ENCODE assay signal across 8 cellular contexts in genomic region chr11:1693327-1694063, GRCh38. TPM values are rescaled to one million over a fixed set of nuclear protein-coding genes. Genes with fewer than 3 reads are reported as not detected.
DNase-seq lines count a peak whose midpoint lies in the region; ATAC-seq and TF ChIP-seq lines count a peak whose summit lies in the region.

No MANE protein-coding gene starts in this region.

- DNase-seq in NK-92 treated with Interleukin-12 subunit alpha and Interleukin-12 subunit beta, amount 100 ng/mL, for 24 hours (lab: John Stamatoyannopoulos, UW): peak; percentile 49
- no peak for DNase-seq in NK-92 (lab: John Stamatoyannopoulos, UW; ENCODE audit: unreplicated experiment)
- DNase-seq in NCI-H2107 treated with DMSO at 0.1 percent for 48 hours (lab: John Stamatoyannopoulos, UW; ENCODE audit: unreplicated experiment): peak; percentile 28
- peak; percentile 62 to 70 for DNase-seq in activated CD4-positive, alpha-beta T cell treated with anti-CD3 and anti-CD28 coated beads for 4 hours
- DNase-seq in choroid plexus epithelial cell (ENCODE audit: low read depth): peak; percentile 73
- no peak for DNase-seq in kidney epithelial cell (ENCODE audit: low read depth)
- peak; percentile 45 to 67 (median 67) for DNase-seq in stimulated activated CD4-positive, alpha-beta T cell treated with anti-CD3 and anti-CD28 coated beads, Interleukin-12 subunit alpha, Interleukin-12 subunit beta, amount 100 ng/mL, for 48 hours (ENCODE audit: low read depth in 2 of 3, low spot score in 1 of 3)

- TF ChIP-seq CTCF in choroid plexus epithelial cell (conservative IDR thresholded peaks at IDR 0.05; ENCODE audit: low read depth, low read length) (peak; percentile 90), kidney epithelial cell (IDR thresholded peaks at IDR 0.05; ENCODE audit: insufficient read depth, low read length, poor library complexity, severe bottlenecking) (peak; percentile 98)

- H3K27me3 ChIP-seq in kidney epithelial cell (ENCODE audit: control insufficient read depth, insufficient read depth, low read length): peaks cover 29% of the 10 kb centered on the region

- H3K36me3 ChIP-seq in kidney epithelial cell (ENCODE audit: control insufficient read depth, insufficient read depth, low read length): no peaks in the 10 kb centered on the region

- ATAC-seq in GM21515 (IDR thresholded peaks at IDR 0.05; ENCODE audit: unreplicated experiment): no peak

- H3K4me3 ChIP-seq in choroid plexus epithelial cell (ENCODE audit: low read depth, low read length) (peak overlapping the region; percentile 26), kidney epithelial cell (ENCODE audit: low read depth, low read length) (peak overlapping the region; percentile 18)

RNA-seq across cellular contexts. Expression of gene KRTAP5-6, which starts 3.5 kb away (rescaled TPM):
- total RNA-seq in kidney epithelial cell: not detected in 2 replicates

RNA-seq across cellular contexts. Expression of gene IFITM10, which starts 56.9 kb away (rescaled TPM):
- total RNA-seq in kidney epithelial cell: 0.14 and 1.1 TPM in 2 replicates

Comparison
In these comparisons a context has a peak if more than half of its experiments do, and no peak if none do; other contexts are left out.
1. DNase-seq: peak in NK-92 treated with Interleukin-12 subunit alpha and Interleukin-12 subunit beta, amount 100 ng/mL, for 24 hours (single experiment), NCI-H2107 treated with DMSO at 0.1 percent for 48 hours (single experiment), activated CD4-positive, alpha-beta T cell treated with anti-CD3 and anti-CD28 coated beads for 4 hours (2 of 2), choroid plexus epithelial cell (single experiment) and stimulated activated CD4-positive, alpha-beta T cell treated with anti-CD3 and anti-CD28 coated beads, Interleukin-12 subunit alpha, Interleukin-12 subunit beta, amount 100 ng/mL, for 48 hours (3 of 3); none in NK-92 (single experiment) and kidney epithelial cell (single experiment).